ENCODE assay signal across 10 cellular contexts in genomic region chr11:12765428-12765827, GRCh38.
DNase-seq lines count a peak whose midpoint lies in the region; ATAC-seq lines count a peak whose summit lies in the region.
"Had no signal": no experiment of that assay in that cellular context is flagged by ENCODE, and none has a peak within 500 bp of the region (broad histone marks: within the 10 kb centered on the region; RNA-seq: fewer than 3 reads in every experiment).

No MANE protein-coding gene starts in this region.

- H3K27ac ChIP-seq in temporal lobe (ENCODE audit: low read depth, low read length), result peak overlapping the region; percentile 12
- H3K27ac ChIP-seq: neutrophil had no signal

- ATAC-seq in GM21619 (IDR thresholded peaks at IDR 0.05; ENCODE audit: unreplicated experiment), result no peak
- ATAC-seq in activated CD4-positive, CD25-positive, alpha-beta regulatory T cell treated with anti-CD3 and anti-CD28 coated beads, Interleukin-2, amount 50 U/mL, for 24 hours, result no peak

- DNase-seq in NCI-H1105 treated with DMSO at 0.1 percent for 48 hours (lab: John Stamatoyannopoulos, UW) (peak; percentile 98), NCI-H748 (lab: John Stamatoyannopoulos, UW; ENCODE audit: unreplicated experiment) (peak; percentile 90), glomerular visceral epithelial cell (ENCODE audit: extremely low spot score) (peak; percentile 35), SW 1271 (lab: John Stamatoyannopoulos, UW) (no peak)
- DNase-seq: activated T-cell treated with anti-CD3 and anti-CD28 coated beads, Interleukin-2, amount 50 U/mL, for 48 hours; T-helper 9 cell had no signal

Comparison
In these comparisons a context has a peak if more than half of its experiments do, and no peak if none do; other contexts are left out.
1. DNase-seq: peak in NCI-H1105 treated with DMSO at 0.1 percent for 48 hours (single experiment), NCI-H748 (single experiment) and glomerular visceral epithelial cell (single experiment); none in SW 1271 (0 of 2).